9 cellular contexts compared by ENCODE assay signal in genomic region chr7:133230591-133231194, GRCh38. TPM values are rescaled to one million over a fixed set of nuclear protein-coding genes. Genes with fewer than 3 reads are reported as not detected.
DNase-seq lines count a peak whose midpoint lies in the region; ATAC-seq and TF ChIP-seq lines count a peak whose summit lies in the region.
"Had no signal": no experiment of that assay in that cellular context is flagged by ENCODE, and none has a peak within 500 bp of the region (broad histone marks: within the 10 kb centered on the region; RNA-seq: fewer than 3 reads in every experiment).

No MANE protein-coding gene starts in this region.

- no peak overlapping the region for H3K4me3 Mint-ChIP-seq in CD8-positive, alpha-beta T cell

- no peaks in the 10 kb centered on the region for H3K9me3 Mint-ChIP-seq in CD8-positive, alpha-beta T cell

- ATAC-seq in CD8-positive, alpha-beta T cell: no peak
- no peak for ATAC-seq in GM19455 (IDR thresholded peaks at IDR 0.05; ENCODE audit: unreplicated experiment)
- no peak for ATAC-seq in HG03039 (IDR thresholded peaks at IDR 0.05; ENCODE audit: unreplicated experiment)

- H3K9me3 ChIP-seq in CD8-positive, alpha-beta T cell (ENCODE audit: low read length): no peaks in the 10 kb centered on the region
- H3K9me3 ChIP-seq: SJSA1 had no signal

- H3K4me1 Mint-ChIP-seq in CD8-positive, alpha-beta T cell (ENCODE audit: low read depth): no peaks in the 10 kb centered on the region

- no peaks in the 10 kb centered on the region for H3K36me3 Mint-ChIP-seq in CD8-positive, alpha-beta T cell

- peaks cover 5% of the 10 kb centered on the region for H3K27me3 Mint-ChIP-seq in CD8-positive, alpha-beta T cell (ENCODE audit: low read depth)

- intact Hi-C loops in CD8-positive, alpha-beta T cell (cut with DNase I, micrococcal nuclease): loop anchor here in 1 of 2 experiments (1.0 to 5.0 kb wide), 3 partner anchors 836 to 1543 kb away; no protein-coding TSS in a partner anchor

- H3K4me3 ChIP-seq in CD8-positive, alpha-beta T cell (ENCODE audit: low read depth, low read length): no peak overlapping the region
- no peak overlapping the region for H3K4me3 ChIP-seq in H7 (ENCODE audit: insufficient read depth, low read depth, low read length)
- H3K4me3 ChIP-seq: SJSA1 had no signal

- CTCF ChIA-PET in CD8-positive, alpha-beta T cell (lab: Charles Lee): no interaction called here

- no peaks in the 10 kb centered on the region for H3K27me3 ChIP-seq in CD8-positive, alpha-beta T cell (ENCODE audit: insufficient read depth, low read length)
- H3K27me3 ChIP-seq in H7 (ENCODE audit: control insufficient read depth, insufficient read depth, low read length): no peaks in the 10 kb centered on the region

- POLR2A ChIA-PET in CD8-positive, alpha-beta T cell (lab: Charles Lee): no interaction called here

- H3K4me1 ChIP-seq in CD8-positive, alpha-beta T cell (ENCODE audit: insufficient read depth, low read length): no peaks in the 10 kb centered on the region
- H3K4me1 ChIP-seq: SJSA1 had no signal

- no peaks in the 10 kb centered on the region for H3K36me3 ChIP-seq in CD8-positive, alpha-beta T cell (ENCODE audit: insufficient read depth, low read length)
- H3K36me3 ChIP-seq in H7 (replicated peaks; ENCODE audit: control insufficient read depth, insufficient read depth, low read length): no peaks in the 10 kb centered on the region
- H3K36me3 ChIP-seq: SJSA1 had no signal

- DNase-seq in CD8-positive, alpha-beta T cell: peak in 3 of 7 experiments; percentile 7 to 39 (median 39)
- DNase-seq in H7 (peak; percentile 53), NCI-H748 treated with DMSO at 0.1 percent for 48 hours (lab: John Stamatoyannopoulos, UW) (peak; percentile 61), globus pallidus (ENCODE audit: low spot score) (peak; percentile 45), putamen (ENCODE audit: low spot score) (peak; percentile 36)
- peak; percentile 73 for DNase-seq in activated CD8-positive, alpha-beta memory T cell treated with anti-CD3 and anti-CD28 coated beads, Interleukin-2, amount 50 U/mL, for 48 hours

- H3K27ac Mint-ChIP-seq in CD8-positive, alpha-beta T cell: no peak overlapping the region

- peak; percentile 64 for TF ChIP-seq CTCF in CD8-positive, alpha-beta T cell (IDR thresholded peaks at IDR 0.05)

- no peak overlapping the region for H3K27ac ChIP-seq in CD8-positive, alpha-beta T cell (ENCODE audit: low read depth, low read length)
- H3K27ac ChIP-seq: SJSA1 had no signal

RNA-seq across cellular contexts. Expression of gene EXOC4, which starts 22.2 kb away (rescaled TPM):
- 10 to 100 TPM; 47.9 to 50.5 TPM for total RNA-seq in CD8-positive, alpha-beta T cell
- total RNA-seq in H7 (2014; rRNA removed; shearing (Covaris generic)): 44.8 and 52.2 TPM in 2 replicates
